In the genomic region with DNA sequence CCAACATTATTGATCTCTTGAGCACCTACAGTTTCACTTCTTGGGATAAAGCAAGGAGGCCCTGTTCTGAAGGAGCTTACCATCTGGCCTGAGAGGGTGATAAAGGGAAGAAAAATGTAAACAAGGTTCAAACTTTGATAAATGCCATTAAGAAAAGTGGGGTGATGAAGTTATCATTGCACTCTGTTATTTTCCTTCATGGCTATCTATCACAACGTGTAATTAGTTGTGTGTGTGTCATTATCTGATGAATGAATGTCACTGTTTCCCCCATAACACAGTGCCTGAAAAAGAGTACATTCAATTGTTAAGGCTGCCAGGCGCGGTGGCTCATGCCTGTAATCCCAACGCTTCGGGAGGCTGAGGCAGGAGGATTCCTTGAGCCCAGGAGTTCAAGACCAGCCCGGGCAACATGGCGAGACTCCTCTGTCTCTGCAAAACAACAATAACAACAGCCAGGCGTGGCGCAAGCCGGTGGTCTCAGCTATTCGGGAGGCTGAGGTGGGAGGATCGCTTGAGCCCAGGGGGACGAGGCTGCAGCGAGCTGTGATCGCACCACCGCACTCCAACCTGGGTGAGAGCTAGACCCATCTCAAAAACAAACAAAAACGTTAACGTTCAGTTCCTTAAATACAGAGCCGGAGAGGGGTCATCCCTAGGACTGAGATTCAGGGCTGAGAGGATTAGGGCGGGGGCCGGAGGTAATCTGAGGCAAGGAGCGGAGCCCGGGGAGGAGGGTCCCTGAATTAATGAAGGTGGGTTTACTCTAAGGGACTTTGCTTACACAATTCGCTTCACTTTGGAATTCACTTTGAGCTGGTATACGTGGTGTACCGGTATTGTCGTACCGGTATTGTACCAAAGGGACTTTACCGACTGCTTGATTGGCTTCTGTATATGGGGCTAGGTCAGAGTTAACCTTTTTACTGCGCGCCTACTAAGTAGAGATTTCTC, we compare ENCODE assay signal across 8 cellular contexts. TPM values are rescaled to one million over a fixed set of nuclear protein-coding genes. Genes with fewer than 3 reads are reported as not detected.
A peak's percentile ranks its signal among the peaks of the same experiment; 100 is the strongest.
DNase-seq lines count a peak whose midpoint lies in the region; ATAC-seq, FAIRE-seq and TF ChIP-seq lines count a peak whose summit lies in the region.

No MANE protein-coding gene starts in this region.

- POLR2A ChIA-PET in A673 (lab: Charles Lee; ENCODE audit: low non-redundant PET), result interaction anchor here (0.6 kb wide), 1 partner anchor 554 kb away, joined by 9 read pairs; no protein-coding TSS in a partner anchor

- H4K20me1 ChIP-seq in mammary epithelial cell (ENCODE audit: insufficient read depth, low read length), result no peaks in the 10 kb centered on the region

- peak overlapping the region; percentile 77 for H3K27ac ChIP-seq in A673 (ENCODE audit: low read depth, low read length, poor library complexity, severe bottlenecking)
- H3K27ac ChIP-seq in HL-60 (replicated peaks), result peak overlapping the region; percentile 60
- H3K27ac ChIP-seq in mammary epithelial cell (ENCODE audit: insufficient read depth, low read depth, low read length), result peak overlapping the region; percentile 36

- H3K9me3 ChIP-seq in A673 (ENCODE audit: low read depth, low read length, poor library complexity, severe bottlenecking) (no peaks in the 10 kb centered on the region), mammary epithelial cell (replicated peaks; ENCODE audit: insufficient read depth, low read length) (no peaks in the 10 kb centered on the region), mucosa of stomach (ENCODE audit: control insufficient read depth, low read length) (no peaks in the 10 kb centered on the region)

- BruUV-seq in A673 (replicated peaks; lab: Mats Ljungman, UMichigan) (TSS peak; percentile 70), mammary epithelial cell (replicated peaks; lab: Mats Ljungman, UMichigan) (no TSS peak)

- CTCF ChIA-PET in A673 (lab: Charles Lee), result no interaction called here
- CTCF ChIA-PET in mammary epithelial cell (lab: Charles Lee; ENCODE audit: low non-redundant PET), result no interaction called here

- H2AFZ ChIP-seq in mammary epithelial cell (ENCODE audit: low read depth, low read length), result peak overlapping the region; percentile 80

- H3K4me3 ChIP-seq in A673 (ENCODE audit: low read depth, low read length, poor library complexity, severe bottlenecking) (peak overlapping the region; percentile 82), HL-60 (replicated peaks; ENCODE audit: insufficient read depth, low read length) (peak overlapping the region; percentile 90), mammary epithelial cell (replicated peaks in 1 of 3; ENCODE audit: insufficient read depth in 1 of 3, low read depth in 2 of 3, low read length in 3 of 3) (peak overlapping the region; percentile 67 to 92 (median 83)), mucosa of stomach (ENCODE audit: low read length) (peak overlapping the region; percentile 68)

- peak overlapping the region; percentile 88 for H3K4me2 ChIP-seq in mammary epithelial cell (ENCODE audit: insufficient read depth, low read depth, low read length)

- no peak for ATAC-seq in GM21786 (IDR thresholded peaks at IDR 0.05; ENCODE audit: unreplicated experiment)

- intact Hi-C loops in A673 (cut with micrococcal nuclease; ENCODE audit: unreplicated experiment), result no loop called here
- intact Hi-C loops in mammary epithelial cell (cut with micrococcal nuclease), result no loop called here

- dilution Hi-C loops in mammary epithelial cell (cut with HindIII; ENCODE audit: low sequenced_read_pairs), result loop anchor here (5.0 kb wide), 1 partner anchor 75 kb away; no protein-coding TSS in a partner anchor

- H3K36me3 ChIP-seq in A673 (ENCODE audit: insufficient read depth, low read length, poor library complexity, severe bottlenecking) (peaks cover 39% of the 10 kb centered on the region), mammary epithelial cell (ENCODE audit: insufficient read depth, low read length) (peaks cover 22% of the 10 kb centered on the region), mucosa of stomach (ENCODE audit: control insufficient read depth, insufficient read depth, low read length) (peaks cover 11% of the 10 kb centered on the region)

- TF ChIP-seq CTCF in A673 (conservative IDR thresholded peaks at IDR 0.05; ENCODE audit: low read depth, low read length) (no peak), HL-60 (IDR thresholded peaks at IDR 0.05; ENCODE audit: insufficient read depth, low read length) (no peak), mammary epithelial cell (conservative IDR thresholded peaks at IDR 0.05 in 1 of 2, IDR thresholded peaks at IDR 0.05 in 1 of 2; ENCODE audit: extremely low read depth in 1 of 2, insufficient read depth in 1 of 2, low read depth in 1 of 2, low read length in 2 of 2) (no peak)

- DNase-seq in A673 (ENCODE audit: low spot score) (no peak), HL-60 (ENCODE audit: low read depth in 1 of 2, low spot score in 1 of 2) (no peak), mammary epithelial cell (no peak), NCI-H2107 (lab: John Stamatoyannopoulos, UW) (no peak), SIG-M5 treated with dmso at 0.1 percent for 504 hours (lab: John Stamatoyannopoulos, UW; ENCODE audit: unreplicated experiment) (no peak), GM12892 (ENCODE audit: insufficient read length) (no peak)

- H3K9ac ChIP-seq in mammary epithelial cell (ENCODE audit: insufficient read depth, low read length) (peak overlapping the region; percentile 85), mucosa of stomach (ENCODE audit: low read length) (peak overlapping the region; percentile 67)

- H3K4me1 ChIP-seq in A673 (ENCODE audit: insufficient read depth, low read length, poor library complexity, severe bottlenecking), result peaks cover 8% of the 10 kb centered on the region
- peaks cover 10% of the 10 kb centered on the region for H3K4me1 ChIP-seq in mammary epithelial cell (ENCODE audit: insufficient read depth, low read length)
- peaks cover 11% of the 10 kb centered on the region for H3K4me1 ChIP-seq in mucosa of stomach (ENCODE audit: control insufficient read depth, insufficient read depth, low read length)

- 54% methylated on average over 21 of the region's 31 CpGs for WGBS in mammary epithelial cell (ENCODE audit: low coverage, missing lambda C conversion rate)

- H3K27me3 ChIP-seq in A673 (replicated peaks; ENCODE audit: insufficient read depth, low read depth, low read length, poor library complexity) (no peaks in the 10 kb centered on the region), HL-60 (ENCODE audit: insufficient read depth, poor library complexity, severe bottlenecking) (no peaks in the 10 kb centered on the region), mammary epithelial cell (ENCODE audit: insufficient read depth, low read length) (no peaks in the 10 kb centered on the region), mucosa of stomach (ENCODE audit: control insufficient read depth, insufficient read depth, low read length) (no peaks in the 10 kb centered on the region)

- no peak; the same call in 1 of the 2 replicates for TF ChIP-seq POLR2A in GM12892 (IDR thresholded peaks at IDR 0.05; ENCODE audit: low read depth, low read length)

- in situ Hi-C loops in mammary epithelial cell (cut with MboI; ENCODE audit: low sequenced_read_pairs in 2 of 2), result no loop called here

- H3K79me2 ChIP-seq in mammary epithelial cell (ENCODE audit: insufficient read depth, low read length), result peaks cover 15% of the 10 kb centered on the region

- no peak for FAIRE-seq in GM12892 (lab: Jason Lieb, UNC)

RNA-seq across cellular contexts. Expression of a gene that starts 0.9 kb away (rescaled TPM):
- total RNA-seq in A673 (2021) (223 and 232 TPM in 2 replicates), mammary epithelial cell (100 to 1,000 TPM in 1 of 2 donors, 10 to 100 TPM in 1; 72.8 to 152 TPM)
- polyA plus RNA-seq in mammary epithelial cell, result 213 TPM
- 91.2 TPM for polyA minus RNA-seq in mammary epithelial cell
- 162 TPM for polyA plus RNA-seq in GM12892 (2012; ENCODE audit: missing spikeins)

RNA-seq across cellular contexts. Expression of a gene that starts 22.0 kb away (rescaled TPM):
- 37.0 and 38.0 TPM in 2 replicates for total RNA-seq in A673 (2021)
- total RNA-seq in mammary epithelial cell, result 10 to 100 TPM; 15.3 to 23.8 TPM
- 17.1 TPM for polyA plus RNA-seq in mammary epithelial cell
- polyA minus RNA-seq in mammary epithelial cell, result 22.2 TPM
- 21.9 TPM for polyA plus RNA-seq in GM12892 (2012; ENCODE audit: missing spikeins)

RNA-seq across cellular contexts. Expression of a gene that starts 34.4 kb away (rescaled TPM):
- total RNA-seq in A673 (2021) (not detected in 2 replicates), mammary epithelial cell (not detected)
- not detected for polyA plus RNA-seq in mammary epithelial cell
- polyA minus RNA-seq in mammary epithelial cell, result not detected
- polyA plus RNA-seq in GM12892 (2012; ENCODE audit: missing spikeins), result not detected

RNA-seq across cellular contexts. Expression of a gene that starts 39.4 kb away (rescaled TPM):
- total RNA-seq in A673 (2021) (0.66 and 0.73 TPM in 2 replicates), mammary epithelial cell (1 to 10 TPM in 1 of 2 donors, under 1 TPM in 1; 0.67 to 2.2 TPM)
- 0.46 TPM for polyA plus RNA-seq in mammary epithelial cell
- not detected for polyA minus RNA-seq in mammary epithelial cell
- polyA plus RNA-seq in GM12892 (2012; ENCODE audit: missing spikeins), result 3.5 TPM

RNA-seq across cellular contexts. Expression of a gene that starts 51.6 kb away (rescaled TPM):
- total RNA-seq in A673 (2021) (369 and 408 TPM in 2 replicates), mammary epithelial cell (100 to 1,000 TPM in 1 of 2 donors, 10 to 100 TPM in 1; 68.8 to 243 TPM)
- 158 TPM for polyA plus RNA-seq in mammary epithelial cell
- 162 TPM for polyA minus RNA-seq in mammary epithelial cell
- polyA plus RNA-seq in GM12892 (2012; ENCODE audit: missing spikeins), result 168 TPM
